10 cellular contexts compared by ENCODE assay signal in genomic region chr10:22742678-22743077, GRCh38. TPM values are rescaled to one million over a fixed set of nuclear protein-coding genes. Genes with fewer than 3 reads are reported as not detected.
DNase-seq lines count a peak whose midpoint lies in the region; ATAC-seq and TF ChIP-seq lines count a peak whose summit lies in the region.
"Had no signal": no experiment of that assay in that cellular context is flagged by ENCODE, and none has a peak within 500 bp of the region (broad histone marks: within the 10 kb centered on the region; RNA-seq: fewer than 3 reads in every experiment).

No MANE protein-coding gene starts in this region.

- peak overlapping the region; percentile 1 for H3K4me3 Mint-ChIP-seq in memory B cell

- H3K27me3 Mint-ChIP-seq in memory B cell = no peaks in the 10 kb centered on the region

- no peaks in the 10 kb centered on the region for H3K36me3 Mint-ChIP-seq in memory B cell

- peak in 1 of 2 donors; percentile 49 for DNase-seq in memory B cell (ENCODE audit: low spot score in 2 of 2)
- no peak for DNase-seq in dorsolateral prefrontal cortex
- no peak for DNase-seq in SW 1271 (lab: John Stamatoyannopoulos, UW)
- no peak for DNase-seq in 8988T
- DNase-seq in RKO (ENCODE audit: low spot score) = no peak
- DNase-seq: NCI-H1930, posterior cingulate gyrus had no signal

- H3K27ac ChIP-seq in dorsolateral prefrontal cortex = no peak overlapping the region

- no peaks in the 10 kb centered on the region for H3K27me3 ChIP-seq in dorsolateral prefrontal cortex

- H3K4me3 ChIP-seq in dorsolateral prefrontal cortex = no peak overlapping the region

- peaks cover 11% of the 10 kb centered on the region for H3K4me1 Mint-ChIP-seq in memory B cell

- no peak for TF ChIP-seq CTCF in dorsolateral prefrontal cortex (IDR thresholded peaks at IDR 0.05 in 54 of 56, conservative IDR thresholded peaks at IDR 0.05 in 2 of 56; ENCODE audit: low read depth in 1 of 56, partially characterized antibody in 56 of 56)

- H3K9me3 Mint-ChIP-seq in memory B cell = peaks cover 2% of the 10 kb centered on the region

- intact Hi-C loops in dorsolateral prefrontal cortex (cut with DNase I) = no loop called here

- peak; percentile 94 for ATAC-seq in GM18873 (IDR thresholded peaks at IDR 0.05; ENCODE audit: low FRiP score, unreplicated experiment)
- ATAC-seq in HG02588 (IDR thresholded peaks at IDR 0.05; ENCODE audit: unreplicated experiment) = peak; percentile 95
- ATAC-seq in HG03575 (IDR thresholded peaks at IDR 0.05; ENCODE audit: extremely low read depth, insufficient number of reproducible peaks, low FRiP score, unreplicated experiment) = peak; percentile 87
- peak; percentile 100 for ATAC-seq in memory B cell (ENCODE audit: low read depth)

- H3K27ac Mint-ChIP-seq in memory B cell = no peak overlapping the region

RNA-seq across cellular contexts. Expression of gene PIP4K2A, which starts 28.3 kb away (rescaled TPM):
- 100 to 1,000 TPM in 115 of 120 experiments, 10 to 100 TPM in 5; 77.5 to 992 (median 272) TPM for total RNA-seq in dorsolateral prefrontal cortex
